Comparison of ENCODE assay signal across 8 cellular contexts in the genomic region with DNA sequence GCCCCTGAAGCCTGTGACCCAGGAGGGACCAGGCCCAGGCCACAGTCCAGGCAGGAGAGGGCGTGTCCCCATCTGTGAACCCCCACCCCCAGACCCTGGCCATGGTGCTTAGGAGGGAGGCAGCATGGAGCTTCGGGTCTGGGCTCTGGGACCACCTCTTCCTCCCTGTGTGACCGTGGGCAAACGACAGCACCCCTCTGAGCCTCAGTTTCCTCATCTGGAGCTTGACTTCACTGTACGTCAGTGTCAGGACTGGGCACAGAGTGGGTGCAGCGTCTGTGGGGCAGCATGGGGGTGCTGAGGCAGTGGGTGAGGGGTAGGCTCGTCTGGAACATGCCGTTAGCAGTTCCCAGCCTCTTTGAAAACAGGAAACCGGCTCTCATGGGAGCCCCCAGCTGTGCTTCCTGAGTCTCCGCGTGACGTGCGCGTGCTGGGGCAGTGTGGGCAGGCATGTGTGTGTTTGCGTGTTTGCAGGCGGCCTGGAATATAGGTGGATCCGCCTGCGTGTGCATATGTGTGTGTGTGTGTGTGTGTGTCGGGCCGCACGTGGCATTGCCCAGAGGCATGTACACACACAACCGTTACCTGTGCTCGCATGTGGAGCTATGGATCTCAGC. TPM values are rescaled to one million over a fixed set of nuclear protein-coding genes. Genes with fewer than 3 reads are reported as not detected.
A peak's percentile ranks its signal among the peaks of the same experiment; 100 is the strongest.
DNase-seq lines count a peak whose midpoint lies in the region; ATAC-seq and TF ChIP-seq lines count a peak whose summit lies in the region.

No MANE protein-coding gene starts in this region.

- H3K27me3 Mint-ChIP-seq in activated B cell treated with CpG ODN at 0.5 μM for 24 hours, result no peaks in the 10 kb centered on the region

- H2BK12ac ChIP-seq in neuronal stem cell (ENCODE audit: low read length), result peak overlapping the region; percentile 63

- POLR2A ChIA-PET in activated B cell treated with CpG ODN at 0.5 μM for 24 hours (lab: Charles Lee), result interaction anchor here (0.6 to 23.7 kb wide), 23 partner anchors 8 to 470 kb away, joined by 3 to 779 read pairs (median 5); a partner anchor contains a TSS

- intact Hi-C loops in activated B cell treated with CpG ODN at 0.5 μM for 24 hours (cut with micrococcal nuclease), result loop anchor here (1.0 to 5.0 kb wide), 4 partner anchors 22 to 269 kb away; a partner anchor contains a TSS

- no peaks in the 10 kb centered on the region for H3K36me3 ChIP-seq in duodenal mucosa (ENCODE audit: control insufficient read depth in 1 of 2, insufficient read depth in 2 of 2, low read length in 2 of 2)
- no peaks in the 10 kb centered on the region for H3K36me3 ChIP-seq in neuronal stem cell (replicated peaks in 1 of 2; ENCODE audit: control insufficient read depth in 2 of 2, insufficient read depth in 2 of 2, low read length in 2 of 2)

- no peak overlapping the region for H3K4ac ChIP-seq in neuronal stem cell (ENCODE audit: low read length)

- H2BK120ac ChIP-seq in neuronal stem cell (ENCODE audit: low read depth, low read length), result peak overlapping the region; percentile 4

- peak; percentile 40 for ATAC-seq in HG03108 (IDR thresholded peaks at IDR 0.05; ENCODE audit: unreplicated experiment)
- ATAC-seq in activated B cell treated with CpG ODN at 0.5 μM for 24 hours (ENCODE audit: low read depth), result peak; percentile 74
- no peak for ATAC-seq in GM19035 (IDR thresholded peaks at IDR 0.05; ENCODE audit: unreplicated experiment)
- ATAC-seq in GM19467 (IDR thresholded peaks at IDR 0.05; ENCODE audit: unreplicated experiment), result no peak

- peaks cover 24 to 27% of the 10 kb centered on the region in 2 donors for H3K4me1 ChIP-seq in duodenal mucosa (ENCODE audit: control insufficient read depth in 1 of 2, insufficient read depth in 2 of 2, low read length in 2 of 2)
- peaks cover 5 to 6% of the 10 kb centered on the region in 2 donors for H3K4me1 ChIP-seq in neuronal stem cell (ENCODE audit: control insufficient read depth in 2 of 2, insufficient read depth in 1 of 2, low read depth in 1 of 2, low read length in 2 of 2)

- peak; percentile 81 for DNase-seq in activated B cell treated with CpG ODN at 0.5 μM for 24 hours
- no peak for DNase-seq in neuronal stem cell (ENCODE audit: low spot score)
- no peak for DNase-seq in GM19238 (ENCODE audit: insufficient read length, low spot score)
- no peak for DNase-seq in mesenteric fat pad (ENCODE audit: low spot score)

- no peak for TF ChIP-seq CTCF in activated B cell treated with CpG ODN at 0.5 μM for 24 hours (IDR thresholded peaks at IDR 0.05)

- CTCF ChIA-PET in activated B cell treated with CpG ODN at 0.5 μM for 24 hours (lab: Charles Lee), result interaction anchor here (0.7 to 2.9 kb wide), 7 partner anchors 16 to 229 kb away, joined by 3 to 17 read pairs (median 4); a partner anchor contains a TSS

- H4K8ac ChIP-seq in neuronal stem cell (ENCODE audit: low read depth, low read length), result no peak overlapping the region

- H3K14ac ChIP-seq in neuronal stem cell (ENCODE audit: low read length), result peak overlapping the region; percentile 49

- no peak overlapping the region for H3K23ac ChIP-seq in neuronal stem cell (ENCODE audit: low read depth, low read length, poor library complexity)

- H3K4me1 Mint-ChIP-seq in activated B cell treated with CpG ODN at 0.5 μM for 24 hours, result peaks cover 72% of the 10 kb centered on the region

- no CpG with 5 or more reads among the region's 23 CpGs for WGBS in neuronal stem cell (ENCODE audit: extremely low coverage in 2 of 2, insufficient read length in 2 of 2, insufficient replicate concordance in 1 of 2), 2 donors

- peaks cover 3% of the 10 kb centered on the region for H3K9me3 Mint-ChIP-seq in activated B cell treated with CpG ODN at 0.5 μM for 24 hours

- no peak overlapping the region for H3K4me2 ChIP-seq in neuronal stem cell (ENCODE audit: insufficient read depth, low read length, poor library complexity, severe bottlenecking)

- peak overlapping the region; percentile 19 for H2BK15ac ChIP-seq in neuronal stem cell (ENCODE audit: low read length)

- H3K27ac Mint-ChIP-seq in activated B cell treated with CpG ODN at 0.5 μM for 24 hours, result peak overlapping the region; percentile 97

- peak overlapping the region in 1 of 2 donors; percentile 48 for H3K9ac ChIP-seq in duodenal mucosa (ENCODE audit: low read depth in 1 of 2, low read length in 2 of 2)
- H3K9ac ChIP-seq in neuronal stem cell (ENCODE audit: low read depth, low read length, poor library complexity), result no peak overlapping the region

- H3K18ac ChIP-seq in neuronal stem cell (ENCODE audit: low read length), result peak overlapping the region; percentile 53

- peak overlapping the region; percentile 64 for H4K91ac ChIP-seq in neuronal stem cell (ENCODE audit: low read depth, low read length, poor library complexity)

- H3K27me3 ChIP-seq in duodenal mucosa (ENCODE audit: control insufficient read depth in 1 of 2, insufficient read depth in 2 of 2, low read length in 2 of 2) (no peaks in the 10 kb centered on the region), neuronal stem cell (ENCODE audit: control insufficient read depth in 3 of 3, insufficient read depth in 3 of 3, low read depth in 1 of 3, low read length in 3 of 3) (no peaks in the 10 kb centered on the region)

- H3K4me3 Mint-ChIP-seq in activated B cell treated with CpG ODN at 0.5 μM for 24 hours, result peak overlapping the region; percentile 69

- H3K27ac ChIP-seq in duodenal mucosa (ENCODE audit: low read depth, low read length) (peak overlapping the region; percentile 93), neuronal stem cell (replicated peaks; ENCODE audit: low read length) (no peak overlapping the region)

- H2AFZ ChIP-seq in neuronal stem cell (ENCODE audit: low read length), result no peak overlapping the region

- H3K9me3 ChIP-seq in duodenal mucosa (ENCODE audit: control insufficient read depth in 1 of 2, low read length in 2 of 2), result no peaks in the 10 kb centered on the region
- peaks cover 0 to 2% of the 10 kb centered on the region in 2 donors for H3K9me3 ChIP-seq in neuronal stem cell (replicated peaks in 1 of 2; ENCODE audit: control insufficient read depth in 2 of 2, insufficient read depth in 1 of 2, low read depth in 1 of 2, low read length in 2 of 2)

- H3K79me1 ChIP-seq in neuronal stem cell (ENCODE audit: low read depth, low read length), result no peaks in the 10 kb centered on the region

- H3K36me3 Mint-ChIP-seq in activated B cell treated with CpG ODN at 0.5 μM for 24 hours (ENCODE audit: low read depth), result no peaks in the 10 kb centered on the region

- peak overlapping the region; percentile 32 for H2BK5ac ChIP-seq in neuronal stem cell (ENCODE audit: low read length)

- H3K4me3 ChIP-seq in duodenal mucosa (ENCODE audit: low read depth in 1 of 2, low read length in 2 of 2) (peak overlapping the region in 1 of 2 donors; percentile 26), neuronal stem cell (ENCODE audit: low read length in 2 of 2) (no peak overlapping the region)

- peak overlapping the region; percentile 71 for H2AK5ac ChIP-seq in neuronal stem cell (ENCODE audit: low read depth, low read length)

RNA-seq across cellular contexts. Expression of a gene that starts 15.7 kb away (rescaled TPM):
- total RNA-seq in activated B cell treated with CpG ODN at 0.5 μM for 24 hours (147 and 168 TPM in 2 replicates), mesenteric fat pad (26.0 TPM)
- polyA plus RNA-seq in neuronal stem cell (2013, experiment 1 of 2), result 0.81 TPM
- 0.75 TPM for polyA plus RNA-seq in neuronal stem cell (2013, experiment 2 of 2)

RNA-seq across cellular contexts. Expression of a gene that starts 56.8 kb away (rescaled TPM):
- total RNA-seq in activated B cell treated with CpG ODN at 0.5 μM for 24 hours, result 0.17 TPM in 1 of 2 replicates, not detected in the other
- polyA plus RNA-seq in neuronal stem cell (2013, experiment 1 of 2), result 8.4 TPM
- 7.4 TPM for polyA plus RNA-seq in neuronal stem cell (2013, experiment 2 of 2)
- total RNA-seq in mesenteric fat pad, result 0.13 TPM

Comparison
In these comparisons a context has a peak if more than half of its experiments do, and no peak if none do; other contexts are left out.
1. ATAC-seq: peak in HG03108 (single experiment) and activated B cell treated with CpG ODN at 0.5 μM for 24 hours (single experiment); none in GM19035 (single experiment) and GM19467 (single experiment).